Comparison of ENCODE assay signal across 10 cellular contexts in the genomic region with DNA sequence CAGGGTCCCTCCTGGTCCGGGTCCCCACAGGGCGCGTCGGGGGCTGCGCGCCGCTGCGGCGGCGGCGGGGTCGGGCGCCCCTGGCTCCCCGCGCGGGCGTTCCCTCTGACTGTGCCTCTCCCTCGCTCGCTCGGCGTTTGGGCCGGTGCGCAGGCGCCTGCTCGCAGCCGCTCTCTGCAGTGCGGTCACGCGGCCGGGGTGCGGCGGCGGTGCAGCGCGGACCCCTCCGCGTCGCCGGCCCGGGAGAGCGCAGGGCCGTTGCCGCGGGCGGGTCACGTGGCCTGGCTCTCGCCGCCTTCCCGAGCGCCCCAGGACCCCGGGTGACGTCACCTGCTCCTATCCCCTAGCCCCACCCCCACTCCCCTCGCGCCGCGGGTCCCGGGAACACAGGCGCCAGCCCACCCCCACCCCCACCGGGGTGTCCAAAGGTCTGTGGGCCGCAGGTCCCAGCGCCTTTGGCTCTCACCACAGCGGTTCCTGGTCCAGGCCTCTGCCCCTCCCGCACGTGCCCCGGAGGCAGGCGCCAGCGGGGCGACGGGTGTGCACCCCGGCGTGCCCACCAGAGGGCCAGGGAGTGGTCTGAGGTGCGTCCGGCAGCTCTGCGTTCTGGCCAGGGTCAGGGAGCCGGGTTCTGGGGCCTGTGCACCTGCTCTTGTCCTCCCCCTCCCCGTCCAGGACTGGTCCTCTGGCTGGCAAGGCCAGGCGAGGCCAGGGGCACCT. TPM values are rescaled to one million over a fixed set of nuclear protein-coding genes. Genes with fewer than 3 reads are reported as not detected.
DNase-seq lines count a peak whose midpoint lies in the region; ATAC-seq and TF ChIP-seq lines count a peak whose summit lies in the region.
"Not testable (repeated sequence)": the region's sequence is repeated elsewhere in the genome, so short reads cannot be mapped to it uniquely, and the experiment has no call there.
"Had no signal": no experiment of that assay in that cellular context is flagged by ENCODE, and none has a peak within 500 bp of the region (broad histone marks: within the 10 kb centered on the region; RNA-seq: fewer than 3 reads in every experiment).

No MANE protein-coding gene starts in this region.

- not testable (repeated sequence) for H3K9me3 Mint-ChIP-seq in activated T-cell treated with anti-CD3 and anti-CD28 coated beads, Interleukin-2, amount 50 U/mL, for 4 hours; natural killer cell treated with Interleukin-12 subunit alpha and Interleukin-12 subunit beta and Interleukin-15 and Interleukin-18, amount 100 ng/mL, for 72 hours

- not testable (repeated sequence) for H3K27me3 ChIP-seq in RWPE2 (ENCODE audit: insufficient read depth, poor library complexity, severe bottlenecking); aorta (ENCODE audit: control insufficient read depth in 1 of 2, insufficient read depth in 2 of 2, low read length in 1 of 2)

- WGBS in aorta, 2 donors, result no CpG with 5 or more reads among the region's 77 CpGs

- H3K4me3 ChIP-seq in RWPE2 (ENCODE audit: severe bottlenecking); aorta (ENCODE audit: low read length in 2 of 2): not testable (repeated sequence)

- not testable (repeated sequence) for H3K4me1 Mint-ChIP-seq in activated T-cell treated with anti-CD3 and anti-CD28 coated beads, Interleukin-2, amount 50 U/mL, for 4 hours (ENCODE audit: low read depth); natural killer cell treated with Interleukin-12 subunit alpha and Interleukin-12 subunit beta and Interleukin-15 and Interleukin-18, amount 100 ng/mL, for 72 hours (ENCODE audit: low read depth in 2 of 2)

- H3K27ac ChIP-seq in RWPE2 (ENCODE audit: poor library complexity, severe bottlenecking); aorta (ENCODE audit: low read depth in 1 of 2, low read length in 2 of 2): not testable (repeated sequence)

- not testable (repeated sequence) for H3K4me1 ChIP-seq in RWPE2 (ENCODE audit: insufficient read depth, poor library complexity, severe bottlenecking); aorta (ENCODE audit: control insufficient read depth in 1 of 2, insufficient read depth in 2 of 2, low read length in 2 of 2)

- not testable (repeated sequence) for H3K36me3 Mint-ChIP-seq in activated T-cell treated with anti-CD3 and anti-CD28 coated beads, Interleukin-2, amount 50 U/mL, for 4 hours (ENCODE audit: insufficient read depth); natural killer cell treated with Interleukin-12 subunit alpha and Interleukin-12 subunit beta and Interleukin-15 and Interleukin-18, amount 100 ng/mL, for 72 hours

- not testable (repeated sequence) for DNase-seq in RWPE2 (ENCODE audit: low spot score); activated T-cell treated with anti-CD3 and anti-CD28 coated beads, Interleukin-2, amount 50 U/mL, for 4 hours; left lobe of liver (ENCODE audit: low spot score); natural killer cell treated with Interleukin-12 subunit alpha and Interleukin-12 subunit beta and Interleukin-15 and Interleukin-18, amount 100 ng/mL, for 72 hours (ENCODE audit: low spot score); aorta

- not testable (repeated sequence) for H3K36me3 ChIP-seq in RWPE2 (ENCODE audit: low read depth); aorta (ENCODE audit: control insufficient read depth in 1 of 2, insufficient read depth in 2 of 2, low read length in 1 of 2)

- not testable (repeated sequence) for H3K27me3 Mint-ChIP-seq in activated T-cell treated with anti-CD3 and anti-CD28 coated beads, Interleukin-2, amount 50 U/mL, for 4 hours (ENCODE audit: low read depth); natural killer cell treated with Interleukin-12 subunit alpha and Interleukin-12 subunit beta and Interleukin-15 and Interleukin-18, amount 100 ng/mL, for 72 hours

- not testable (repeated sequence) for H3K9me3 ChIP-seq in RWPE2 (ENCODE audit: severe bottlenecking); aorta (ENCODE audit: control insufficient read depth, low read length)

- TF ChIP-seq CTCF in RWPE2 (IDR thresholded peaks at IDR 0.05; ENCODE audit: poor library complexity, severe bottlenecking), result not testable (repeated sequence)

- H3K4me3 Mint-ChIP-seq in activated T-cell treated with anti-CD3 and anti-CD28 coated beads, Interleukin-2, amount 50 U/mL, for 4 hours; natural killer cell treated with Interleukin-12 subunit alpha and Interleukin-12 subunit beta and Interleukin-15 and Interleukin-18, amount 100 ng/mL, for 72 hours: not testable (repeated sequence)

- H3K27ac Mint-ChIP-seq in natural killer cell treated with Interleukin-12 subunit alpha and Interleukin-12 subunit beta and Interleukin-15 and Interleukin-18, amount 100 ng/mL, for 72 hours, result not testable (repeated sequence)

- intact Hi-C loops in aorta (cut with DNase I), result not testable (repeated sequence)

- ATAC-seq in GM18867 (IDR thresholded peaks at IDR 0.05; ENCODE audit: unreplicated experiment), result peak; percentile 50
- ATAC-seq in HG02885 (IDR thresholded peaks at IDR 0.05; ENCODE audit: poor library complexity, unreplicated experiment), result peak; percentile 49
- ATAC-seq in RWPE2 (ENCODE audit: low read depth), result peak; percentile 79
- ATAC-seq in activated T-cell treated with anti-CD3 and anti-CD28 coated beads, Interleukin-2, amount 50 U/mL, for 4 hours, result peak; percentile 88 to 90
- ATAC-seq in esophagus mucosa, result peak; percentile 37
- peak; percentile 78 for ATAC-seq in left lobe of liver
- ATAC-seq in natural killer cell treated with Interleukin-12 subunit alpha and Interleukin-12 subunit beta and Interleukin-15 and Interleukin-18, amount 100 ng/mL, for 72 hours, result peak; percentile 62 to 70
- ATAC-seq in aorta (ENCODE audit: low FRiP score), result peak; percentile 13

RNA-seq across cellular contexts. Expression of a gene that starts 5.3 kb away (rescaled TPM):
- 1 to 10 TPM; 1.1 to 2.0 (median 1.3) TPM for total RNA-seq in activated T-cell treated with anti-CD3 and anti-CD28 coated beads, Interleukin-2, amount 50 U/mL, for 4 hours
- total RNA-seq in esophagus mucosa (0.12 TPM), left lobe of liver (4.0 TPM), aorta (1 to 10 TPM; 2.3 to 3.7 TPM)
- total RNA-seq in natural killer cell treated with Interleukin-12 subunit alpha and Interleukin-12 subunit beta and Interleukin-15 and Interleukin-18, amount 100 ng/mL, for 72 hours, result under 1 TPM in 1 of 2 donors, not detected in 1; 0.20 TPM
- 1 to 10 TPM in 1 of 2 donors, under 1 TPM in 1; 0.74 to 1.3 TPM for polyA plus RNA-seq in aorta
- total RNA-seq: SJSA1 had no signal

RNA-seq across cellular contexts. Expression of a gene that starts 21.3 kb away (rescaled TPM):
- total RNA-seq in activated T-cell treated with anti-CD3 and anti-CD28 coated beads, Interleukin-2, amount 50 U/mL, for 4 hours, result 1 to 10 TPM in 1 of 3 donors, under 1 TPM in 2; 0.91 to 1.2 (median 0.95) TPM
- total RNA-seq in esophagus mucosa (0.08 TPM), left lobe of liver (0.23 TPM), aorta (under 1 TPM; 0.13 to 0.57 TPM)
- total RNA-seq in natural killer cell treated with Interleukin-12 subunit alpha and Interleukin-12 subunit beta and Interleukin-15 and Interleukin-18, amount 100 ng/mL, for 72 hours, result under 1 TPM; 0.53 to 0.55 TPM
- under 1 TPM in 1 of 2 donors, not detected in 1; 0.08 TPM for polyA plus RNA-seq in aorta
- total RNA-seq: HFFc6, SJSA1 had no signal

Comparison
In these comparisons a context has a peak if more than half of its experiments do, and no peak if none do; other contexts are left out.
1. ATAC-seq: peak in every context shown above with its lines; median percentile 89 in activated T-cell treated with anti-CD3 and anti-CD28 coated beads, Interleukin-2, amount 50 U/mL, for 4 hours; 79 in RWPE2; 78 in left lobe of liver; 66 in natural killer cell treated with Interleukin-12 subunit alpha and Interleukin-12 subunit beta and Interleukin-15 and Interleukin-18, amount 100 ng/mL, for 72 hours; 50 in GM18867; 49 in HG02885; 37 in esophagus mucosa; 13 in aorta.